In genomic region chr9:4298255-4299005, GRCh38 we compare ENCODE assay signal across 8 cellular contexts. TPM values are rescaled to one million over a fixed set of nuclear protein-coding genes. Genes with fewer than 3 reads are reported as not detected.
DNase-seq lines count a peak whose midpoint lies in the region; ATAC-seq and TF ChIP-seq lines count a peak whose summit lies in the region.

No MANE protein-coding gene starts in this region.

- H3K9me3 ChIP-seq in esophagus muscularis mucosa (no peaks in the 10 kb centered on the region), tibial artery (no peaks in the 10 kb centered on the region)
- H3K9me3 ChIP-seq in naive thymus-derived CD4-positive, alpha-beta T cell (ENCODE audit: control insufficient read depth in 2 of 3, low read length in 3 of 3), result no peaks in the 10 kb centered on the region

- H3K36me3 ChIP-seq in esophagus muscularis mucosa (no peaks in the 10 kb centered on the region), tibial artery (no peaks in the 10 kb centered on the region)
- H3K36me3 ChIP-seq in naive thymus-derived CD4-positive, alpha-beta T cell (ENCODE audit: control insufficient read depth in 2 of 3, insufficient read depth in 3 of 3, low read length in 3 of 3), result no peaks in the 10 kb centered on the region

- H3K27me3 ChIP-seq in esophagus muscularis mucosa (no peaks in the 10 kb centered on the region), tibial artery (no peaks in the 10 kb centered on the region)
- no peaks in the 10 kb centered on the region for H3K27me3 ChIP-seq in naive thymus-derived CD4-positive, alpha-beta T cell (ENCODE audit: control insufficient read depth in 2 of 2, insufficient read depth in 2 of 2, low read length in 2 of 2)

- under 1% methylated on average over 36 of the region's 54 CpGs for WGBS in esophagus muscularis mucosa

- no peak for TF ChIP-seq EP300 in esophagus muscularis mucosa (IDR thresholded peaks at IDR 0.05)

- peak; percentile 19 for ATAC-seq in GM18909 (IDR thresholded peaks at IDR 0.05; ENCODE audit: poor library complexity, unreplicated experiment)
- ATAC-seq in naive thymus-derived CD4-positive, alpha-beta T cell, result peak; percentile 26

- H3K4me3 ChIP-seq in esophagus muscularis mucosa, result peak overlapping the region; percentile 76 to 87 (median 78)
- H3K4me3 ChIP-seq in naive thymus-derived CD4-positive, alpha-beta T cell (ENCODE audit: low read length), result peak overlapping the region; percentile 74
- H3K4me3 ChIP-seq in tibial artery, result peak overlapping the region; percentile 69 to 87

- DNase-seq in 8988T (peak; percentile 11), esophagus muscularis mucosa (ENCODE audit: extremely low spot score) (no peak), tibial artery (peak; percentile 47 to 74), GOT3 (lab: John Stamatoyannopoulos, UW) (no peak)
- DNase-seq in activated CD8-positive, alpha-beta memory T cell treated with anti-CD3 and anti-CD28 coated beads, Interleukin-2, amount 50 U/mL, for 48 hours, result peak; percentile 75
- DNase-seq in naive thymus-derived CD4-positive, alpha-beta T cell, result peak in 6 of 9 donors; percentile 12 to 47 (median 26)

- H3K36me3 Mint-ChIP-seq in IgD-negative memory B cell, result no peaks in the 10 kb centered on the region
- no peaks in the 10 kb centered on the region for H3K36me3 Mint-ChIP-seq in naive thymus-derived CD4-positive, alpha-beta T cell

- H3K27me3 Mint-ChIP-seq in IgD-negative memory B cell, result peaks cover 57% of the 10 kb centered on the region
- peaks cover 0 to 67% (median 23%) of the 10 kb centered on the region in 5 donors for H3K27me3 Mint-ChIP-seq in naive thymus-derived CD4-positive, alpha-beta T cell

- TF ChIP-seq CTCF in esophagus muscularis mucosa (IDR thresholded peaks at IDR 0.05) (peak in 1 of 3 experiments; percentile 5), tibial artery (IDR thresholded peaks at IDR 0.05) (no peak)

- H3K4me1 ChIP-seq in esophagus muscularis mucosa (peaks cover 0 to 56% (median 44%) of the 10 kb centered on the region in 4 donors), tibial artery (peaks cover 0 to 47% (median 10%) of the 10 kb centered on the region in 4 donors)
- peaks cover 0 to 4% of the 10 kb centered on the region in 2 donors for H3K4me1 ChIP-seq in naive thymus-derived CD4-positive, alpha-beta T cell (ENCODE audit: control insufficient read depth in 2 of 2, insufficient read depth in 2 of 2, low read length in 2 of 2)

- CTCF ChIA-PET in naive thymus-derived CD4-positive, alpha-beta T cell (lab: Charles Lee), result interaction anchor here (1.2 kb wide), 1 partner anchor 772 kb away, joined by 5 read pairs; the partner anchor contains the start of gene RFX3

- peak overlapping the region; percentile 89 to 94 (median 92) for H3K27ac ChIP-seq in esophagus muscularis mucosa (replicated peaks in 1 of 4)
- H3K27ac ChIP-seq in naive thymus-derived CD4-positive, alpha-beta T cell (ENCODE audit: low read depth, low read length), result peak overlapping the region; percentile 68
- peak overlapping the region; percentile 96 to 97 for H3K27ac ChIP-seq in tibial artery

- H3K4me3 Mint-ChIP-seq in IgD-negative memory B cell, result peak overlapping the region; percentile 87 to 94 (median 91)
- H3K4me3 Mint-ChIP-seq in naive thymus-derived CD4-positive, alpha-beta T cell, result peak overlapping the region; percentile 93 to 98 (median 96)

- H3K4me1 Mint-ChIP-seq in IgD-negative memory B cell, result peaks cover 9 to 13% (median 11%) of the 10 kb centered on the region in 3 donors
- peaks cover 15 to 34% (median 21%) of the 10 kb centered on the region in 7 donors for H3K4me1 Mint-ChIP-seq in naive thymus-derived CD4-positive, alpha-beta T cell

- TF ChIP-seq POLR2A in esophagus muscularis mucosa (IDR thresholded peaks at IDR 0.05; ENCODE audit: low read depth), result no peak

- POLR2A ChIA-PET in naive thymus-derived CD4-positive, alpha-beta T cell (lab: Charles Lee), result interaction anchor here (0.6 to 2.7 kb wide), 7 partner anchors 8 to 1454 kb away, joined by 3 to 17 read pairs (median 4); partner anchors contain the start of genes PUM3 and RFX3

- peak overlapping the region in 1 of 3 donors; percentile 11 for H3K27ac Mint-ChIP-seq in IgD-negative memory B cell
- peak overlapping the region; percentile 79 to 95 (median 86) for H3K27ac Mint-ChIP-seq in naive thymus-derived CD4-positive, alpha-beta T cell

- intact Hi-C loops in esophagus muscularis mucosa (cut with DNase I) (loop anchor here (10.0 kb wide), 1 partner anchor 224 kb away; no protein-coding TSS in a partner anchor), tibial artery (cut with DNase I; ENCODE audit: low total_unique reads) (loop anchor here (10.0 kb wide), 1 partner anchor 366 kb away; the partner anchor contains the start of genes PLPP6 and SPATA6L)
- intact Hi-C loops in naive thymus-derived CD4-positive, alpha-beta T cell (cut with micrococcal nuclease), result loop anchor here (1.0 to 10.0 kb wide), 10 partner anchors 41 to 1546 kb away; partner anchors contain the start of genes AK3 (in 1 of the 2), PUM3 (in 1 of the 2), RCL1 (in 1 of the 2) and RFX3 (in 1 of the 2)

- H3K9me3 Mint-ChIP-seq in IgD-negative memory B cell, result no peaks in the 10 kb centered on the region
- no peaks in the 10 kb centered on the region for H3K9me3 Mint-ChIP-seq in naive thymus-derived CD4-positive, alpha-beta T cell

RNA-seq across cellular contexts. Expression of gene GLIS3, which starts 1.4 kb away (rescaled TPM):
- not detected for polyA plus RNA-seq in IgD-negative memory B cell
- total RNA-seq in esophagus muscularis mucosa, result 10 to 100 TPM; 14.6 to 34.1 (median 20.5) TPM
- total RNA-seq in naive thymus-derived CD4-positive, alpha-beta T cell, result 10 to 100 TPM in 1 of 5 experiments, 1 to 10 TPM in 3, under 1 TPM in 1; 0.60 to 13.0 (median 6.1) TPM
- polyA plus RNA-seq in naive thymus-derived CD4-positive, alpha-beta T cell, result 1 to 10 TPM in 1 of 2 donors, not detected in 1; 2.4 TPM

Comparison
In these comparisons a context has a peak if more than half of its experiments do, and no peak if none do; other contexts are left out.
1. DNase-seq: peak in 8988T (single experiment), activated CD8-positive, alpha-beta memory T cell treated with anti-CD3 and anti-CD28 coated beads, Interleukin-2, amount 50 U/mL, for 48 hours (single experiment), naive thymus-derived CD4-positive, alpha-beta T cell (6 of 9) and tibial artery (2 of 2); none in esophagus muscularis mucosa (single experiment) and GOT3 (single experiment).
2. Peak in every context shown above with its lines, with median percentiles within 50 percentile points of each other: H3K27ac ChIP-seq and H3K4me3 ChIP-seq.